8 cellular contexts compared by ENCODE assay signal in the genomic region with DNA sequence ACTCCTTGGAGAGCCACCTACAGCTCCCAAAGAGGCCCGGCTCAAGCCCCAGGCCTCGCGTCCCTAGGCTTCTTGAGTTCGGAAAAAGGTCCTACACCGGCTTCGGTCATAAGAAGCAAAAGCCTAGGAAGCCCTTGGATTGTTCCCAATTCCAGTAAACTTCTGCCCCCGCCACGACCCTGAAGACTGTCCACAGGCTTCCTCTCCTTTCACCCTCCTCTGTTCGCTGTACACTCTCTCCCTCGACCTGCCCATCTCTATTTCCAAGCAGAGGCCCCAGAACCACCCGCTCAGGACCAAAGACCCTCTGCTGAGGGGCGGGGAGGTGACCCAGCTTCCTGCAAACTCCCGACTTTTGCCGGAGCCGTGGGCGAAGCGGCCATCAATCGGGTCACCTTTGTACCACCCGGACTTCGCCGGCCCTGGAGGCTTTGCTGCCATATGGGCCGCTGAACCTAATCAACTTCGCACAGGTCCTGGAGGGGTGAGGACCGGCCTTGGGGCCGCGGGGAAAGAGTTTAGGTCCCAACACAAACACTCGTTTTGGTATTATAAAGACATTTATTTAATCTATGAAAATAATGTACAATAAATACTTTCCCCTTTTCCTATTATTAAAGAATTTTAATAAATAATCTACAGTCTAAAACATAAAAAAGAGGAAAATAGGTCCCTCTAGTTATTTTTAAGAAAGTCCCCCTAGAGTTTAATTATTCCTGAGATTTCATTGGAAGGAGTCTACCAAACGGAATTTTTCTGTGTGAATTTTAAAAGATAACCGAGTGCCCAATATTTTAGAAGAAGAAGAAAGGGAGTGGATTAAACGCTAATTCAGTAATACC. TPM values are rescaled to one million over a fixed set of nuclear protein-coding genes. Genes with fewer than 3 reads are reported as not detected.
DNase-seq lines count a peak whose midpoint lies in the region; ATAC-seq and TF ChIP-seq lines count a peak whose summit lies in the region.

No MANE protein-coding gene starts in this region.

- intact Hi-C loops in psoas muscle (cut with DNase I) = loop anchor here in 1 of 2 donors (5.0 kb wide), 1 partner anchor 50 kb away; no protein-coding TSS in a partner anchor

- H3K27me3 ChIP-seq in psoas muscle (ENCODE audit: insufficient read depth in 3 of 3, low read length in 2 of 3) (peaks cover 4 to 9% (median 9%) of the 10 kb centered on the region in 3 donors), WERI-Rb-1 (ENCODE audit: insufficient read depth, low read depth, severe bottlenecking) (peaks cover 93% of the 10 kb centered on the region)

- peaks cover 33% of the 10 kb centered on the region for H3K4me1 Mint-ChIP-seq in activated CD8-positive, alpha-beta memory T cell treated with anti-CD3 and anti-CD28 coated beads, Interleukin-2, amount 10 ng/mL, durations not matched to agents 7 days and 5 days

- H3K36me3 ChIP-seq in psoas muscle (ENCODE audit: insufficient read depth in 1 of 2, low read depth in 1 of 2) = no peaks in the 10 kb centered on the region
- no peaks in the 10 kb centered on the region for H3K36me3 ChIP-seq in WERI-Rb-1

- H3K36me3 Mint-ChIP-seq in activated CD8-positive, alpha-beta memory T cell treated with anti-CD3 and anti-CD28 coated beads, Interleukin-2, amount 10 ng/mL, durations not matched to agents 7 days and 5 days = peaks cover 9% of the 10 kb centered on the region

- H3K9me3 Mint-ChIP-seq in activated CD8-positive, alpha-beta memory T cell treated with anti-CD3 and anti-CD28 coated beads, Interleukin-2, amount 10 ng/mL, durations not matched to agents 7 days and 5 days (ENCODE audit: low read depth) = no peaks in the 10 kb centered on the region

- TF ChIP-seq CTCF in HFF-Myc (IDR thresholded peaks at IDR 0.05; ENCODE audit: low read depth, low read length, missing control alignments) (no peak), fibroblast of villous mesenchyme (IDR thresholded peaks at IDR 0.05; ENCODE audit: insufficient read depth, low read depth, low read length) (no peak), psoas muscle (IDR thresholded peaks at IDR 0.05) (no peak), WERI-Rb-1 (IDR thresholded peaks at IDR 0.05; ENCODE audit: low read depth, low read length) (no peak)

- peak overlapping the region; percentile 96 for H3K27ac Mint-ChIP-seq in activated CD8-positive, alpha-beta memory T cell treated with anti-CD3 and anti-CD28 coated beads, Interleukin-2, amount 10 ng/mL, durations not matched to agents 7 days and 5 days

- CTCF ChIA-PET in activated CD8-positive, alpha-beta memory T cell treated with anti-CD3 and anti-CD28 coated beads, Interleukin-2, amount 10 ng/mL, durations not matched to agents 7 days and 5 days (lab: Charles Lee) = interaction anchor here (0.9 to 2.4 kb wide), 6 partner anchors 31 to 342 kb away, joined by 3 to 14 read pairs (median 3); no protein-coding TSS in a partner anchor

- 11 to 23% (median 12%) methylated on average over 30 of the region's 30 CpGs for WGBS in psoas muscle, 3 donors

- H3K4me3 ChIP-seq in HFF-Myc (replicated peaks; ENCODE audit: low read depth, low read length) = peak overlapping the region; percentile 69
- peak overlapping the region; percentile 72 for H3K4me3 ChIP-seq in fibroblast of villous mesenchyme (ENCODE audit: low read depth, low read length)
- peak overlapping the region; percentile 85 for H3K4me3 ChIP-seq in psoas muscle
- H3K4me3 ChIP-seq in WERI-Rb-1 (ENCODE audit: low read depth, low read length) = no peak overlapping the region

- peak overlapping the region; percentile 88 for H3K4me3 Mint-ChIP-seq in activated CD8-positive, alpha-beta memory T cell treated with anti-CD3 and anti-CD28 coated beads, Interleukin-2, amount 10 ng/mL, durations not matched to agents 7 days and 5 days

- no peak for ATAC-seq in activated CD8-positive, alpha-beta memory T cell treated with anti-CD3 and anti-CD28 coated beads, Interleukin-2, amount 10 ng/mL, durations not matched to agents 7 days and 5 days
- ATAC-seq in psoas muscle (peak; percentile 8 to 43 (median 36)), GM21737 (IDR thresholded peaks at IDR 0.05; ENCODE audit: unreplicated experiment) (no peak)

- peak overlapping the region; percentile 89 for H3K27ac ChIP-seq in psoas muscle
- no peak overlapping the region for H3K27ac ChIP-seq in WERI-Rb-1

- H3K9me3 ChIP-seq in psoas muscle = no peaks in the 10 kb centered on the region
- H3K9me3 ChIP-seq in WERI-Rb-1 (ENCODE audit: severe bottlenecking) = peaks cover 9% of the 10 kb centered on the region

- peaks cover 21% of the 10 kb centered on the region for H3K27me3 Mint-ChIP-seq in activated CD8-positive, alpha-beta memory T cell treated with anti-CD3 and anti-CD28 coated beads, Interleukin-2, amount 10 ng/mL, durations not matched to agents 7 days and 5 days

- H3K4me1 ChIP-seq in psoas muscle = peaks cover 5% of the 10 kb centered on the region

- DNase-seq in HFF-Myc (ENCODE audit: extremely low read depth, low read depth) (no peak), fibroblast of villous mesenchyme (ENCODE audit: low read depth) (peak; percentile 43), psoas muscle (no peak), hepatic stellate cell (ENCODE audit: low spot score) (no peak), NCI-H510A treated with DMSO at 0.1 percent for 48 hours (lab: John Stamatoyannopoulos, UW) (no peak), WERI-Rb-1 (no peak)
- peak; percentile 45 for DNase-seq in activated CD8-positive, alpha-beta memory T cell treated with anti-CD3 and anti-CD28 coated beads, Interleukin-2, amount 10 ng/mL, durations not matched to agents 7 days and 5 days

RNA-seq across cellular contexts. Expression of a gene that starts 2.6 kb away (rescaled TPM):
- 10 to 100 TPM; 17.2 to 17.5 TPM for total RNA-seq in activated CD8-positive, alpha-beta memory T cell treated with anti-CD3 and anti-CD28 coated beads, Interleukin-2, amount 10 ng/mL, durations not matched to agents 7 days and 5 days
- 4.3 and 4.5 TPM in 2 replicates for total RNA-seq in fibroblast of villous mesenchyme
- total RNA-seq in psoas muscle = 10 to 100 TPM in 1 of 4 donors, 1 to 10 TPM in 3; 3.1 to 12.9 (median 6.5) TPM
- polyA plus RNA-seq in psoas muscle = 1 to 10 TPM; 4.6 to 5.0 (median 5.0) TPM

RNA-seq across cellular contexts. Expression of a gene that starts 11.5 kb away (rescaled TPM):
- not detected for total RNA-seq in activated CD8-positive, alpha-beta memory T cell treated with anti-CD3 and anti-CD28 coated beads, Interleukin-2, amount 10 ng/mL, durations not matched to agents 7 days and 5 days
- total RNA-seq in fibroblast of villous mesenchyme (not detected in 2 replicates), psoas muscle (not detected)
- polyA plus RNA-seq in psoas muscle = not detected

RNA-seq across cellular contexts. Expression of a gene that starts 35.8 kb away (rescaled TPM):
- total RNA-seq in activated CD8-positive, alpha-beta memory T cell treated with anti-CD3 and anti-CD28 coated beads, Interleukin-2, amount 10 ng/mL, durations not matched to agents 7 days and 5 days = 1 to 10 TPM; 7.8 TPM
- total RNA-seq in fibroblast of villous mesenchyme (1.7 and 1.9 TPM in 2 replicates), psoas muscle (1 to 10 TPM in 2 of 4 donors, under 1 TPM in 2; 0.80 to 4.0 (median 1.3) TPM)
- under 1 TPM; 0.38 to 0.89 (median 0.55) TPM for polyA plus RNA-seq in psoas muscle

RNA-seq across cellular contexts. Expression of a gene that starts 47.7 kb away (rescaled TPM):
- 10 to 100 TPM; 11.9 to 12.9 TPM for total RNA-seq in activated CD8-positive, alpha-beta memory T cell treated with anti-CD3 and anti-CD28 coated beads, Interleukin-2, amount 10 ng/mL, durations not matched to agents 7 days and 5 days
- 4.3 and 7.1 TPM in 2 replicates for total RNA-seq in fibroblast of villous mesenchyme
- 1 to 10 TPM; 1.5 to 8.8 (median 1.9) TPM for total RNA-seq in psoas muscle
- 1 to 10 TPM in 2 of 3 donors, under 1 TPM in 1; 0.96 to 1.5 (median 1.4) TPM for polyA plus RNA-seq in psoas muscle

RNA-seq across cellular contexts. Expression of a gene that starts 51.2 kb away (rescaled TPM):
- total RNA-seq in activated CD8-positive, alpha-beta memory T cell treated with anti-CD3 and anti-CD28 coated beads, Interleukin-2, amount 10 ng/mL, durations not matched to agents 7 days and 5 days = under 1 TPM in 1 of 2 experiments, not detected in 1; 0.16 TPM
- total RNA-seq in fibroblast of villous mesenchyme (0.32 and 0.43 TPM in 2 replicates), psoas muscle (under 1 TPM in 3 of 4 donors, not detected in 1; 0.17 to 0.71 (median 0.24) TPM)
- under 1 TPM; 0.03 to 0.30 (median 0.17) TPM for polyA plus RNA-seq in psoas muscle

Comparison
In these comparisons a context has a peak if more than half of its experiments do, and no peak if none do; other contexts are left out.
1. DNase-seq: peak in activated CD8-positive, alpha-beta memory T cell treated with anti-CD3 and anti-CD28 coated beads, Interleukin-2, amount 10 ng/mL, durations not matched to agents 7 days and 5 days (single experiment) and fibroblast of villous mesenchyme (single experiment); none in HFF-Myc (single experiment), psoas muscle (0 of 2), hepatic stellate cell (single experiment), NCI-H510A treated with DMSO at 0.1 percent for 48 hours (single experiment) and WERI-Rb-1 (single experiment).
2. ATAC-seq: peak in psoas muscle (4 of 4); none in activated CD8-positive, alpha-beta memory T cell treated with anti-CD3 and anti-CD28 coated beads, Interleukin-2, amount 10 ng/mL, durations not matched to agents 7 days and 5 days (single experiment) and GM21737 (single experiment).